ENCODE assay signal across 8 cellular contexts in genomic region chr12:69879007-69879960, GRCh38. TPM values are rescaled to one million over a fixed set of nuclear protein-coding genes. Genes with fewer than 3 reads are reported as not detected.
DNase-seq lines count a peak whose midpoint lies in the region; ATAC-seq and TF ChIP-seq lines count a peak whose summit lies in the region.

No MANE protein-coding gene starts in this region.

- no peak overlapping the region for H3K27ac ChIP-seq in upper lobe of right lung

- in situ Hi-C loops in G401 (cut with HindIII; ENCODE audit: low sequenced_read_pairs): no loop called here

- no peaks in the 10 kb centered on the region for H3K36me3 ChIP-seq in upper lobe of right lung

- peak overlapping the region; percentile 23 for H3K4me3 ChIP-seq in upper lobe of right lung

- intact Hi-C loops in upper lobe of right lung (cut with DNase I): no loop called here

- H3K4me1 ChIP-seq in upper lobe of right lung: peaks cover 7% of the 10 kb centered on the region

- H3K9me3 ChIP-seq in upper lobe of right lung: no peaks in the 10 kb centered on the region

- peak; percentile 97 for ATAC-seq in upper lobe of right lung

- no peaks in the 10 kb centered on the region for H3K27me3 ChIP-seq in upper lobe of right lung

- TF ChIP-seq CTCF in LNCAP (IDR thresholded peaks at IDR 0.05): peak; percentile 88
- peak; percentile 94 for TF ChIP-seq CTCF in upper lobe of right lung (IDR thresholded peaks at IDR 0.05)

- peak; percentile 92 for DNase-seq in G401 (ENCODE audit: low spot score)
- DNase-seq in GOT3 (lab: John Stamatoyannopoulos, UW): peak; percentile 99
- peak; percentile 56 for DNase-seq in RPMI7951 (ENCODE audit: low read depth)
- peak; percentile 25 for DNase-seq in activated T-helper 9 cell treated with anti-CD3 and anti-CD28 coated beads, Interleukin-2, amount 50 U/mL, for 16 hours (ENCODE audit: low read depth)
- peak; percentile 82 for DNase-seq in germinal center (ENCODE audit: low spot score)
- peak; percentile 84 for DNase-seq in pons (ENCODE audit: low spot score)
- DNase-seq in upper lobe of right lung: peak; percentile 72

RNA-seq across cellular contexts. Expression of gene MYRFL, which starts 54.3 kb away (rescaled TPM):
- not detected in 2 replicates for total RNA-seq in G401 (2014; rRNA removed; shearing (Covaris generic))
- not detected in 2 replicates for total RNA-seq in RPMI7951 (2014; rRNA removed; shearing (Covaris generic))
- not detected for total RNA-seq in upper lobe of right lung

Comparison
In these comparisons a context has a peak if more than half of its experiments do, and no peak if none do; other contexts are left out.
1. DNase-seq: peak in every context shown above with its lines; median percentile 99 in GOT3; 92 in G401; 84 in pons; 82 in germinal center; 72 in upper lobe of right lung; 56 in RPMI7951; 25 in activated T-helper 9 cell treated with anti-CD3 and anti-CD28 coated beads, Interleukin-2, amount 50 U/mL, for 16 hours.